In the genomic region with DNA sequence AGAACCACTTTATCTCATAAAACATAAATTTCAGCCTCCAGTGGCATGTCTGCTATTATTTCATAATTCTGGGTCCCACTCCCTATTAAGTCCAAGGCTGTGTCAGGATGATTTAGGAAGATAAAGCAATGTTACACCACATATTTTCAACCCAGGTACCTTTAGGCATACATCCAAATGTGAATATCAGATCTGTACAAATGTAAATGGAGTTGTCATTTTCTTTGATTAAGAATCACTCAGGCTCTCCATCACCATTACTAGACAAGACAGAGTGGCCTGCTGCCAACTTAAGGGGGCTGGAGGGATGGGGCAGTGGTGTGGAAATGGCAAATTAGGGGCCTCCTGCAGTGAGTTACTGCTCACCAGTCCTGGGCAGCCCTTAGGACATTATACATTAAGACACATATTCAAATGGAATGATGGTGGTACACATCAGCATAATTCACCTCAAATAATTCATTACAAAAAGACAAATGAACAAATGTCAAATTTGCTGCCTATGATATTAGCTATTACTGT, we compare ENCODE assay signal across 12 cellular contexts.
DNase-seq lines count a peak whose midpoint lies in the region; ATAC-seq lines count a peak whose summit lies in the region.
"Had no signal": no experiment of that assay in that cellular context is flagged by ENCODE, and none has a peak within 500 bp of the region (broad histone marks: within the 10 kb centered on the region; RNA-seq: fewer than 3 reads in every experiment).

No MANE protein-coding gene starts in this region.

- ATAC-seq in GM18867 (IDR thresholded peaks at IDR 0.05; ENCODE audit: unreplicated experiment) (peak; percentile 17), GM19463 (IDR thresholded peaks at IDR 0.05; ENCODE audit: unreplicated experiment) (peak; percentile 12), HG02885 (IDR thresholded peaks at IDR 0.05; ENCODE audit: poor library complexity, unreplicated experiment) (peak; percentile 14), HG02884 (IDR thresholded peaks at IDR 0.05; ENCODE audit: unreplicated experiment) (no peak)

- DNase-seq in NCI-H128 (lab: John Stamatoyannopoulos, UW; ENCODE audit: unreplicated experiment) (peak; percentile 41), T-helper 2 cell (no peak), GOT3 (lab: John Stamatoyannopoulos, UW) (no peak)
- DNase-seq: activated CD4-positive, alpha-beta T cell treated with anti-CD3 and anti-CD28 coated beads, Interleukin-2, amount 50 U/mL, for 1 hour; amniotic stem cell; foreskin melanocyte; NCI-H69; spleen had no signal
